ENCODE assay signal across 1 cellular context in the genomic region with DNA sequence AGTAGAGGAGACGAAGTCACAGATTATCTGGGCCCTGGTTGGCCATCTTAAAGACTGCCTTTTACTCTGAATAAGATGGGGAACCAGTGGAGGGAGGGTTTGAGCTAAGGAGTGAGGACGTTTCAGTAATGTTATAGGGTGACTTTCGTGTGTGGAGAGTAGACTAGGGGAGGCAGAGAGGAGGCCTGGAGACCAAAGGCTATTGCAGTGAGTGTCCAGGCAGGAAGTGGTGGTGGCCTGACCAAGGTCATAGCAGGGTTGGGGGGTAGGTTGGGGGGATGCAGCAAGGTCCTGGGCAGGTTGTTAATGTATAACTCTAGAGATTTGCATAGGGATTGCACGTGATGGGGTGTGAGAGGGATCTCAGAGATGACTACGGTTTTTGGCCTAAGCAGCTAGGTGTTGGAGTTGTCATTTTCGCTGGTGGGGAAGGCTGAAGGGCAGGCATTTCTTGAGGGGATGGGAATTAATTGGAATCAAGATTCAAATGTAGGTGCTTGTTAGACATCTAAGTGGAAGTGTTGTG.
TF ChIP-seq lines count a peak whose summit lies in the region.

No MANE protein-coding gene starts in this region.

TF ChIP-seq in HepG2, 621 proteins besides CTCF, POLR2A, EP300 and RAD21 (continued from another document):
- TF ChIP-seq, protein P1, sequence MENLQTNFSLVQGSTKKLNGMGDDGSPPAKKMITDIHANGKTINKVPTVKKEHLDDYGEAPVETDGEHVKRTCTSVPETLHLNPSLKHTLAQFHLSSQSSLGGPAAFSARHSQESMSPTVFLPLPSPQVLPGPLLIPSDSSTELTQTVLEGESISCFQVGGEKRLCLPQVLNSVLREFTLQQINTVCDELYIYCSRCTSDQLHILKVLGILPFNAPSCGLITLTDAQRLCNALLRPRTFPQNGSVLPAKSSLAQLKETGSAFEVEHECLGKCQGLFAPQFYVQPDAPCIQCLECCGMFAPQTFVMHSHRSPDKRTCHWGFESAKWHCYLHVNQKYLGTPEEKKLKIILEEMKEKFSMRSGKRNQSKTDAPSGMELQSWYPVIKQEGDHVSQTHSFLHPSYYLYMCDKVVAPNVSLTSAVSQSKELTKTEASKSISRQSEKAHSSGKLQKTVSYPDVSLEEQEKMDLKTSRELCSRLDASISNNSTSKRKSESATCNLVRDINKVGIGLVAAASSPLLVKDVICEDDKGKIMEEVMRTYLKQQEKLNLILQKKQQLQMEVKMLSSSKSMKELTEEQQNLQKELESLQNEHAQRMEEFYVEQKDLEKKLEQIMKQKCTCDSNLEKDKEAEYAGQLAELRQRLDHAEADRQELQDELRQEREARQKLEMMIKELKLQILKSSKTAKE (CRISPR knock-in tag; IDR thresholded peaks at IDR 0.05; ENCODE audit: borderline replicate concordance), result no peak
- no peak for TF ChIP-seq ARID2 (CRISPR knock-in tag; IDR thresholded peaks at IDR 0.05; ENCODE audit: borderline replicate concordance)
- no peak for TF ChIP-seq FOSL2 (CRISPR knock-in tag; IDR thresholded peaks at IDR 0.05)
- TF ChIP-seq IKZF4 (CRISPR knock-in tag; IDR thresholded peaks at IDR 0.05; ENCODE audit: borderline replicate concordance, low read depth, not compliant biosample characterization), result no peak
- TF ChIP-seq ZNF777 (CRISPR knock-in tag; IDR thresholded peaks at IDR 0.05), result no peak
- no peak for TF ChIP-seq PHF20 (CRISPR knock-in tag; IDR thresholded peaks at IDR 0.05)
- TF ChIP-seq, protein P2, sequence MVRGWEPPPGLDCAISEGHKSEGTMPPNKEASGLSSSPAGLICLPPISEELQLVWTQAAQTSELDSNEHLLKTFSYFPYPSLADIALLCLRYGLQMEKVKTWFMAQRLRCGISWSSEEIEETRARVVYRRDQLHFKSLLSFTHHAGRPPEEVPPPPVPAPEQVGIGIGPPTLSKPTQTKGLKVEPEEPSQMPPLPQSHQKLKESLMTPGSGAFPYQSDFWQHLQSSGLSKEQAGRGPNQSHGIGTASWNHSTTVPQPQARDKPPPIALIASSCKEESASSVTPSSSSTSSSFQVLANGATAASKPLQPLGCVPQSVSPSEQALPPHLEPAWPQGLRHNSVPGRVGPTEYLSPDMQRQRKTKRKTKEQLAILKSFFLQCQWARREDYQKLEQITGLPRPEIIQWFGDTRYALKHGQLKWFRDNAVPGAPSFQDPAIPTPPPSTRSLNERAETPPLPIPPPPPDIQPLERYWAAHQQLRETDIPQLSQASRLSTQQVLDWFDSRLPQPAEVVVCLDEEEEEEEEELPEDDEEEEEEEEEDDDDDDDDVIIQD (CRISPR knock-in tag; IDR thresholded peaks at IDR 0.05; ENCODE audit: low read depth), result peak; percentile 41; the same call in 1 of the 2 replicates
- no peak for TF ChIP-seq SATB2 (CRISPR knock-in tag; IDR thresholded peaks at IDR 0.05)
- no peak for TF ChIP-seq NR2F1 (CRISPR knock-in tag; IDR thresholded peaks at IDR 0.05)
- TF ChIP-seq ZMYM4 (CRISPR knock-in tag; IDR thresholded peaks at IDR 0.05), result peak; percentile 52; the same call in 1 of the 2 replicates
- TF ChIP-seq FOXP1 (IDR thresholded peaks at IDR 0.05), result no peak
- no peak for TF ChIP-seq FOXP1 (CRISPR knock-in tag; IDR thresholded peaks at IDR 0.05)
- no peak for TF ChIP-seq GABPA (IDR thresholded peaks at IDR 0.05; ENCODE audit: low read depth, low read length)
- peak; percentile 36 for TF ChIP-seq GABPA (CRISPR knock-in tag; IDR thresholded peaks at IDR 0.05; ENCODE audit: low read depth)
- TF ChIP-seq TMF1 (CRISPR knock-in tag; IDR thresholded peaks at IDR 0.05; ENCODE audit: low read depth), result no peak
- TF ChIP-seq IRX3 (CRISPR knock-in tag; IDR thresholded peaks at IDR 0.05; ENCODE audit: borderline replicate concordance, low read depth), result no peak
- TF ChIP-seq RBAK (CRISPR knock-in tag; IDR thresholded peaks at IDR 0.05), result no peak
- no peak for TF ChIP-seq KDM3A (CRISPR knock-in tag; IDR thresholded peaks at IDR 0.05; ENCODE audit: low read depth)
- TF ChIP-seq AGO2 (optimal IDR thresholded peaks at IDR 0.05; ENCODE audit: low read depth, low read length), result no peak
- TF ChIP-seq ZNF33B (CRISPR knock-in tag; IDR thresholded peaks at IDR 0.05), result no peak
